In the genomic region with DNA sequence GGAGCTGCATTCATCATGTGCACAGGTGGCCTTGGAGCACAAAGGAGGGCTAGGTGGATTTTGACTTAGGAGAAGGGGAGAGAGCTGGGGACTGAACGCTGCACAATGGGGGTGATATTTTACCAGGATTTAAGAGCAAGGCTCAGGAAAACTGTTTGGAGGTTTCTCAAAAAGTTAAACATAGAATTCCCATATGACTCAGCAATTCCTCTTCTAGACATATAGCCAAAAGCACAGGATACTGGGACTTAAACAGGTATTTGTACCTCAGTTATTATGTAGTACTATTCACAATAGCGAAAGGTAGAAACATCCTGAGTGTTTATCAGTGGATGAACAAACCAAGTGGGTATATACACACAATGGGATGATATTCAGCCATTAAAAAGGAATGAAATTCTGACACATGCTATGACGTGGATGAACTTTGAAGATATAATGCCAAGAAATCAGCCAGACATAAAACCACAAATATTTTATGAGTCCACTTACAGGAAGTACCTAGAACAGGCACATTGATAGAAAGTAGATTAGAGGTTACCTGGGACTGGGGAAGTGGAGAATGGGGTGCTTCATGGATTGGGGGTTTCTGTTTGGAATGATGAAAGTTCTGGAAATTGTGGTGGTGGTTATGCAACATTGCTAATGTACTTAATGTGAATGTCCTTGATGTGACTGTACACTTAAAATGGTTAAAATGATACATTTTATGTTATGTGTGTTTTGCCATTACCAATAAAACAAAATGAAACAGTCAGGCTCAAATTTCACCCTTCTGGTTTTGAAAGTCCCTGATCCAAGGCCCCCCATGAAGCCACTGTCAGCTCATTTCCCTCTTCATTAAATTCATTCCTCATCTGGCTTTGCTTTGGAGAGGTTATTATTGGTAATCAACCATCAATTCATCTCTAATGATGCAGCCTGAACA, we compare ENCODE assay signal across 14 cellular contexts.
DNase-seq lines count a peak whose midpoint lies in the region; ATAC-seq and TF ChIP-seq lines count a peak whose summit lies in the region.
"Had no signal": no experiment of that assay in that cellular context is flagged by ENCODE, and none has a peak within 500 bp of the region (broad histone marks: within the 10 kb centered on the region; RNA-seq: fewer than 3 reads in every experiment).

No MANE protein-coding gene starts in this region.

- H3K27me3 ChIP-seq in cardiac muscle cell, result no peaks in the 10 kb centered on the region
- no peaks in the 10 kb centered on the region for H3K27me3 ChIP-seq in CD4-positive, alpha-beta T cell (ENCODE audit: control insufficient read depth, insufficient read depth, low read length)
- H3K27me3 ChIP-seq: heart right ventricle had no signal

- peaks cover 4% of the 10 kb centered on the region for H3K27me3 Mint-ChIP-seq in type B pancreatic cell
- no peaks in the 10 kb centered on the region for H3K27me3 Mint-ChIP-seq in CD4-positive, alpha-beta T cell

- CTCF ChIA-PET in RWPE1 (lab: Yijun Ruan, JAX), result no interaction called here
- CTCF ChIA-PET in CD4-positive, alpha-beta T cell (lab: Charles Lee), result no interaction called here

- peaks cover 24% of the 10 kb centered on the region for H3K4me1 ChIP-seq in cardiac muscle cell (ENCODE audit: low read depth)

- H3K4me1 Mint-ChIP-seq in type B pancreatic cell (ENCODE audit: unreplicated experiment), result peaks cover 34% of the 10 kb centered on the region
- no peaks in the 10 kb centered on the region for H3K4me1 Mint-ChIP-seq in CD4-positive, alpha-beta T cell (ENCODE audit: low read depth)

- H3K4me3 Mint-ChIP-seq in type B pancreatic cell, result no peak overlapping the region
- H3K4me3 Mint-ChIP-seq in CD4-positive, alpha-beta T cell, result no peak overlapping the region

- H3K36me3 ChIP-seq in cardiac muscle cell, result no peaks in the 10 kb centered on the region
- H3K36me3 ChIP-seq: heart right ventricle had no signal

- H3K4me3 ChIP-seq in cardiac muscle cell, result no peak overlapping the region
- H3K4me3 ChIP-seq: heart right ventricle, lung had no signal

- TF ChIP-seq CTCF in cardiac muscle cell (IDR thresholded peaks at IDR 0.05; ENCODE audit: low read depth, low read length), result no peak
- TF ChIP-seq CTCF in RWPE1 (conservative IDR thresholded peaks at IDR 0.05; ENCODE audit: low read depth), result no peak
- TF ChIP-seq CTCF in type B pancreatic cell (conservative IDR thresholded peaks at IDR 0.05), result no peak
- TF ChIP-seq CTCF in CD4-positive, alpha-beta T cell (IDR thresholded peaks at IDR 0.05), result no peak

- no peak for ATAC-seq in Right ventricle myocardium inferior
- ATAC-seq in GM19395 (IDR thresholded peaks at IDR 0.05; ENCODE audit: unreplicated experiment), result no peak
- ATAC-seq in HG03460 (IDR thresholded peaks at IDR 0.05; ENCODE audit: unreplicated experiment), result no peak
- no peak for ATAC-seq in CD4-positive, alpha-beta T cell (ENCODE audit: poor library complexity)
- ATAC-seq: heart right ventricle had no signal

- intact Hi-C loops in Right ventricle myocardium inferior (cut with DNase I), result no loop called here
- intact Hi-C loops in CD4-positive, alpha-beta T cell (cut with DNase I, micrococcal nuclease), result no loop called here

- H3K9me3 ChIP-seq in cardiac muscle cell (ENCODE audit: low read depth), result no peaks in the 10 kb centered on the region
- no peaks in the 10 kb centered on the region for H3K9me3 ChIP-seq in CD4-positive, alpha-beta T cell (ENCODE audit: control insufficient read depth, low read length)
- H3K9me3 ChIP-seq: heart right ventricle had no signal

- POLR2A ChIA-PET in RWPE1 (lab: Yijun Ruan, JAX; ENCODE audit: low non-redundant PET), result no interaction called here
- POLR2A ChIA-PET in CD4-positive, alpha-beta T cell (lab: Charles Lee), result no interaction called here

- H3K27ac ChIP-seq in cardiac muscle cell, result peak overlapping the region; percentile 81
- H3K27ac ChIP-seq in RWPE1, result peak overlapping the region; percentile 97
- no peak overlapping the region for H3K27ac ChIP-seq in CD4-positive, alpha-beta T cell (ENCODE audit: low read depth, low read length)
- H3K27ac ChIP-seq: heart right ventricle, parathyroid adenoma had no signal

- H3K27ac Mint-ChIP-seq in type B pancreatic cell, result peak overlapping the region; percentile 86
- H3K27ac Mint-ChIP-seq in CD4-positive, alpha-beta T cell, result no peak overlapping the region

- DNase-seq in cardiac muscle cell (ENCODE audit: low read depth in 1 of 2, low spot score in 1 of 2), result peak in 1 of 2 donors; percentile 65
- DNase-seq in Right ventricle myocardium inferior (ENCODE audit: missing footprints), result no peak
- DNase-seq in RWPE1 (ENCODE audit: low spot score), result peak; percentile 37
- DNase-seq in fibroblast of gingiva (ENCODE audit: low read depth), result peak; percentile 42
- DNase-seq in type B pancreatic cell (ENCODE audit: extremely low spot score, unreplicated experiment), result no peak
- DNase-seq in CD4-positive, alpha-beta T cell, result no peak
- DNase-seq: activated CD4-positive, alpha-beta T cell treated with anti-CD3 and anti-CD28 coated beads, Interleukin-2, amount 50 U/mL, for 4 hours; heart right ventricle; NCI-H526 treated with DMSO at 0.1 percent for 48 hours; stimulated activated CD4-positive, alpha-beta T cell treated with anti-CD3 and anti-CD28 coated beads, Interleukin-4, amount 100 ng/mL, for 1 hour had no signal

- no peaks in the 10 kb centered on the region for H3K36me3 Mint-ChIP-seq in type B pancreatic cell
- H3K36me3 Mint-ChIP-seq in CD4-positive, alpha-beta T cell (ENCODE audit: low read depth), result no peaks in the 10 kb centered on the region

- no peaks in the 10 kb centered on the region for H3K9me3 Mint-ChIP-seq in type B pancreatic cell
- no peaks in the 10 kb centered on the region for H3K9me3 Mint-ChIP-seq in CD4-positive, alpha-beta T cell

Comparison
In these comparisons a context has a peak if more than half of its experiments do, and no peak if none do; other contexts are left out.
1. DNase-seq: peak in RWPE1 (single experiment) and fibroblast of gingiva (single experiment); none in Right ventricle myocardium inferior (single experiment), type B pancreatic cell (single experiment) and CD4-positive, alpha-beta T cell (0 of 10).